In the genomic region with DNA sequence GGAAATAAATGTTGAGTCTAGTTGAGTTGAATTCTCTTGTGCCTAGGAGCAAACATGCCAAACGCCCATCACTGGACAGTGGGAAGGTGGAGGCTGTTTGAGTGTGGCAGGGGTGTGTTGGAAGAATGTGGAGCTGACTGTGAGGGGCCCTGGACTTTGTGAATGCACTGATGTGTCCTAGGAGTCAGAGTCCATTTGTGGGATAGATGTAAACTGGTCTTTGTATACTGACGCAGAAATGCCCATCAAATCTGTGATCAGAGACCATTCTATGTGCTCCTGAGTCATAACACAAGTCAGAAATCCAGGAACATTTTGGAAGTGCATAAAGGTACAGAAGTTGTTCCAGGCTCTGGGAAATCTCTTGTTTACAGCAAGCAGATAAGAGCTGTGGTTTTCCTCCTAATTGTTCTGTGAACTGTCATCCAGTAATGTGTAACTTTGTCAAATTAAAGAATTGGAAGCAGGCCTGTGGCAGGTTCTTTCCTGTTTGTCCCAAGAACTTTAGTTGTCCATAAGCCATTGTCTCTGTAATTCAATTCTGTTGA, we compare ENCODE assay signal across 1 cellular context.
TF ChIP-seq lines count a peak whose summit lies in the region.

No MANE protein-coding gene starts in this region.

TF ChIP-seq in HepG2, 621 proteins besides CTCF, POLR2A, EP300 and RAD21 (continued from another document and continues in another):
- TF ChIP-seq REXO4 (CRISPR knock-in tag; IDR thresholded peaks at IDR 0.05; ENCODE audit: borderline replicate concordance) (no peak), MEIS1 (CRISPR knock-in tag; IDR thresholded peaks at IDR 0.05; ENCODE audit: borderline replicate concordance) (no peak), FOXK2 (IDR thresholded peaks at IDR 0.05) (no peak; the same call in 1 of the 2 replicates), HDAC6 (IDR thresholded peaks at IDR 0.05; ENCODE audit: low read depth, low read length) (no peak), ZFP36L2 (CRISPR knock-in tag; IDR thresholded peaks at IDR 0.05) (no peak), ZNF253 (CRISPR knock-in tag; IDR thresholded peaks at IDR 0.05; ENCODE audit: borderline replicate concordance) (no peak), GABPA (IDR thresholded peaks at IDR 0.05; ENCODE audit: low read depth, low read length) (no peak), GABPA (CRISPR knock-in tag; IDR thresholded peaks at IDR 0.05; ENCODE audit: low read depth) (no peak), ESRRA (CRISPR knock-in tag; IDR thresholded peaks at IDR 0.05; ENCODE audit: low read depth) (no peak), ZNF230 (CRISPR knock-in tag; IDR thresholded peaks at IDR 0.05) (no peak), JUN (CRISPR knock-in tag; IDR thresholded peaks at IDR 0.05) (no peak), FOXO1 (CRISPR knock-in tag; IDR thresholded peaks at IDR 0.05) (no peak; the same call in 1 of the 2 replicates), ASH2L (IDR thresholded peaks at IDR 0.05; ENCODE audit: insufficient read length, low read depth, low read length) (peak; percentile 27), CSRNP1 (CRISPR knock-in tag; IDR thresholded peaks at IDR 0.05) (no peak), ZNF512B (CRISPR knock-in tag; IDR thresholded peaks at IDR 0.05; ENCODE audit: borderline replicate concordance) (no peak), MIXL1 (CRISPR knock-in tag; IDR thresholded peaks at IDR 0.05) (0 out of 2 replicates have a peak, but pooled peaks have one; percentile 17), TFAP4 (IDR thresholded peaks at IDR 0.05; ENCODE audit: borderline replicate concordance, low read depth) (no peak), YY1 (IDR thresholded peaks at IDR 0.05; ENCODE audit: insufficient read depth, insufficient replicate concordance, low read depth, low read length) (no peak), ZNF788 (CRISPR knock-in tag; IDR thresholded peaks at IDR 0.05; ENCODE audit: borderline replicate concordance) (no peak), KLF13 (CRISPR knock-in tag; IDR thresholded peaks at IDR 0.05) (no peak), NFYC (CRISPR knock-in tag; IDR thresholded peaks at IDR 0.05) (no peak), JUNB (CRISPR knock-in tag; IDR thresholded peaks at IDR 0.05; ENCODE audit: borderline replicate concordance) (no peak), XRCC5 (optimal IDR thresholded peaks at IDR 0.05; ENCODE audit: low read length) (no peak), SRSF4 (IDR thresholded peaks at IDR 0.05; ENCODE audit: low read depth, low read length, poor library complexity, severe bottlenecking) (no peak), ZNF597 (CRISPR knock-in tag; IDR thresholded peaks at IDR 0.05) (no peak), MTA1 (CRISPR knock-in tag; IDR thresholded peaks at IDR 0.05; ENCODE audit: borderline replicate concordance) (no peak), ZNF704 (CRISPR knock-in tag; IDR thresholded peaks at IDR 0.05; ENCODE audit: borderline replicate concordance) (no peak), RORA (CRISPR knock-in tag; IDR thresholded peaks at IDR 0.05) (no peak), SIX4 (CRISPR knock-in tag; IDR thresholded peaks at IDR 0.05) (no peak), ZNF383 (CRISPR knock-in tag; IDR thresholded peaks at IDR 0.05; ENCODE audit: borderline replicate concordance) (no peak), ZBTB34 (CRISPR knock-in tag; IDR thresholded peaks at IDR 0.05) (no peak), ZNF501 (CRISPR knock-in tag; IDR thresholded peaks at IDR 0.05) (no peak), ZNF770 (CRISPR knock-in tag; IDR thresholded peaks at IDR 0.05) (no peak), ZNF691 (CRISPR knock-in tag; IDR thresholded peaks at IDR 0.05; ENCODE audit: borderline replicate concordance, low read depth) (no peak), KAT2B (IDR thresholded peaks at IDR 0.05; ENCODE audit: borderline replicate concordance, low read depth, low read length) (no peak), SRSF1 (optimal IDR thresholded peaks at IDR 0.05; ENCODE audit: low read depth, low read length) (no peak), TBX2 (CRISPR knock-in tag; IDR thresholded peaks at IDR 0.05; ENCODE audit: borderline replicate concordance) (peak; percentile 70), NFE2 (CRISPR knock-in tag; IDR thresholded peaks at IDR 0.05) (no peak), SIX1 (CRISPR knock-in tag; IDR thresholded peaks at IDR 0.05; ENCODE audit: borderline replicate concordance) (no peak)
- TF ChIP-seq, protein P1, sequence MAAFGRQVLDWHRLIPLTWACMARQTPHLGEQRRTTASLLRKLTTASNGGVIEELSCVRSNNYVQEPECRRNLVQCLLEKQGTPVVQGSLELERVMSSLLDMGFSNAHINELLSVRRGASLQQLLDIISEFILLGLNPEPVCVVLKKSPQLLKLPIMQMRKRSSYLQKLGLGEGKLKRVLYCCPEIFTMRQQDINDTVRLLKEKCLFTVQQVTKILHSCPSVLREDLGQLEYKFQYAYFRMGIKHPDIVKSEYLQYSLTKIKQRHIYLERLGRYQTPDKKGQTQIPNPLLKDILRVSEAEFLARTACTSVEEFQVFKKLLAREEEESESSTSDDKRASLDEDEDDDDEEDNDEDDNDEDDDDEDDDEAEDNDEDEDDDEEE (CRISPR knock-in tag; IDR thresholded peaks at IDR 0.05): no peak
- TF ChIP-seq, protein P2, sequence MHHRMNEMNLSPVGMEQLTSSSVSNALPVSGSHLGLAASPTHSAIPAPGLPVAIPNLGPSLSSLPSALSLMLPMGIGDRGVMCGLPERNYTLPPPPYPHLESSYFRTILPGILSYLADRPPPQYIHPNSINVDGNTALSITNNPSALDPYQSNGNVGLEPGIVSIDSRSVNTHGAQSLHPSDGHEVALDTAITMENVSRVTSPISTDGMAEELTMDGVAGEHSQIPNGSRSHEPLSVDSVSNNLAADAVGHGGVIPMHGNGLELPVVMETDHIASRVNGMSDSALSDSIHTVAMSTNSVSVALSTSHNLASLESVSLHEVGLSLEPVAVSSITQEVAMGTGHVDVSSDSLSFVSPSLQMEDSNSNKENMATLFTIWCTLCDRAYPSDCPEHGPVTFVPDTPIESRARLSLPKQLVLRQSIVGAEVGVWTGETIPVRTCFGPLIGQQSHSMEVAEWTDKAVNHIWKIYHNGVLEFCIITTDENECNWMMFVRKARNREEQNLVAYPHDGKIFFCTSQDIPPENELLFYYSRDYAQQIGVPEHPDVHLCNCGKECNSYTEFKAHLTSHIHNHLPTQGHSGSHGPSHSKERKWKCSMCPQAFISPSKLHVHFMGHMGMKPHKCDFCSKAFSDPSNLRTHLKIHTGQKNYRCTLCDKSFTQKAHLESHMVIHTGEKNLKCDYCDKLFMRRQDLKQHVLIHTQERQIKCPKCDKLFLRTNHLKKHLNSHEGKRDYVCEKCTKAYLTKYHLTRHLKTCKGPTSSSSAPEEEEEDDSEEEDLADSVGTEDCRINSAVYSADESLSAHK (CRISPR knock-in tag; IDR thresholded peaks at IDR 0.05; ENCODE audit: borderline replicate concordance): no peak
- TF ChIP-seq, protein P3, sequence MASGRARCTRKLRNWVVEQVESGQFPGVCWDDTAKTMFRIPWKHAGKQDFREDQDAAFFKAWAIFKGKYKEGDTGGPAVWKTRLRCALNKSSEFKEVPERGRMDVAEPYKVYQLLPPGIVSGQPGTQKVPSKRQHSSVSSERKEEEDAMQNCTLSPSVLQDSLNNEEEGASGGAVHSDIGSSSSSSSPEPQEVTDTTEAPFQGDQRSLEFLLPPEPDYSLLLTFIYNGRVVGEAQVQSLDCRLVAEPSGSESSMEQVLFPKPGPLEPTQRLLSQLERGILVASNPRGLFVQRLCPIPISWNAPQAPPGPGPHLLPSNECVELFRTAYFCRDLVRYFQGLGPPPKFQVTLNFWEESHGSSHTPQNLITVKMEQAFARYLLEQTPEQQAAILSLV (CRISPR knock-in tag; IDR thresholded peaks at IDR 0.05; ENCODE audit: borderline replicate concordance): no peak
